In the genomic region with DNA sequence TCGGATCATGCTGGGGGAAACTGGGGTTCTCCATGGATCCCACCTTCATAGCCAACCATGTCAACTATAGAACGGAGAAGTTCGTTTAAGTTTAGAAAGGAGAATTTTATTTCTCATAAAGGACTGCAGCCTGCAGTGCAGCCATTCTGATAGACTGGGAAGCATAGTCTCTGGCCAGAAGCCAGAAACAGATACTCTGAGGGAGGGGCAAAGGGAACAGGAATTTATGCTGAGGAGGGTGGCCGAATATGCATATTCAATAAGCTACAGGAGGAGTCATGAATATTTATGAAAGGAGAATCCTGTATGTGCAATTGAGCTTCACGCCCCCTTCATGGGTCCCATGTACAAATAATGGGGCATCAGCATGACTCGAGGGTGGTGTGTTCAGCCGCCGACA, we compare ENCODE assay signal across 21 cellular contexts.
A peak's percentile ranks its signal among the peaks of the same experiment; 100 is the strongest.
DNase-seq lines count a peak whose midpoint lies in the region; ATAC-seq, FAIRE-seq and TF ChIP-seq lines count a peak whose summit lies in the region.
"Had no signal": no experiment of that assay in that cellular context is flagged by ENCODE, and none has a peak within 500 bp of the region (broad histone marks: within the 10 kb centered on the region; RNA-seq: fewer than 3 reads in every experiment).

No MANE protein-coding gene starts in this region.

- H3K27me3 Mint-ChIP-seq in GM23338 (ENCODE audit: insufficient read depth, low read depth, poor library complexity) = peaks cover 5% of the 10 kb centered on the region
- H3K27me3 Mint-ChIP-seq in activated T-helper 1 cell treated with anti-CD3 and anti-CD28 coated beads, Interleukin-12 subunit alpha, Interleukin-12 subunit beta, Interleukin-2, Interleukin-4 antibody, amounts not matched to agents 30 ng/mL and 10 ng/mL and 1 ng/mL, durations not matched to agents 14 hours and 24 hours and 36 hours (ENCODE audit: insufficient read depth) = peaks cover 7% of the 10 kb centered on the region

- no peaks in the 10 kb centered on the region for H3K9me3 ChIP-seq in K562 (replicated peaks; ENCODE audit: control insufficient read depth, insufficient read depth, low read depth, low read length)
- no peaks in the 10 kb centered on the region for H3K9me3 ChIP-seq in neuronal stem cell (replicated peaks in 1 of 2; ENCODE audit: control insufficient read depth in 2 of 2, insufficient read depth in 1 of 2, low read depth in 1 of 2, low read length in 2 of 2)
- H3K9me3 ChIP-seq: BLaER1 had no signal

- no peak overlapping the region for H3K4ac ChIP-seq in neuronal stem cell (ENCODE audit: low read length)

- no peak overlapping the region for H2BK15ac ChIP-seq in neuronal stem cell (ENCODE audit: low read length)

- H2AFZ ChIP-seq in GM23338 (peak overlapping the region; percentile 28; the same call in 1 of the 2 replicates), K562 (ENCODE audit: low read depth, low read length) (peak overlapping the region; percentile 80; the same call in 1 of the 2 replicates), neuronal stem cell (ENCODE audit: low read length) (no peak overlapping the region)
- H2AFZ ChIP-seq: GM23248 had no signal

- H3K27ac ChIP-seq in GM23338 (ENCODE audit: low read depth) (no peak overlapping the region), K562 (ENCODE audit: extremely low read depth, low read depth, low read length) (no peak overlapping the region), neuronal stem cell (replicated peaks; ENCODE audit: low read length) (no peak overlapping the region)
- H3K27ac ChIP-seq: BLaER1, C4-2B, GM23248 had no signal

- intact Hi-C loops in K562 (cut with micrococcal nuclease) = loop anchor here (10.0 kb wide), 1 partner anchor 287 kb away; no protein-coding TSS in a partner anchor
- intact Hi-C loops in activated T-helper 1 cell treated with anti-CD3 and anti-CD28 coated beads, Interleukin-12 subunit alpha, Interleukin-12 subunit beta, Interleukin-2, Interleukin-4 antibody, amounts not matched to agents 30 ng/mL and 10 ng/mL and 1 ng/mL, durations not matched to agents 14 hours and 24 hours and 36 hours (cut with micrococcal nuclease) = no loop called here

- no peak for TF ChIP-seq RAD21 in K562 (CRISPR knock-in tag; conservative IDR thresholded peaks at IDR 0.05 in 1 of 2, IDR thresholded peaks at IDR 0.05 in 1 of 2)

- H2AK5ac ChIP-seq in neuronal stem cell (ENCODE audit: low read depth, low read length) = no peak overlapping the region

- H3F3A ChIP-seq in GM23338 (replicated peaks; ENCODE audit: low read depth) = no peaks in the 10 kb centered on the region

- no peak overlapping the region for H3K23ac ChIP-seq in neuronal stem cell (ENCODE audit: low read depth, low read length, poor library complexity)

- H3K9ac ChIP-seq in K562 (ENCODE audit: insufficient read depth in 1 of 2, low read depth in 2 of 2, low read length in 2 of 2) (no peak overlapping the region), neuronal stem cell (ENCODE audit: low read depth, low read length, poor library complexity) (no peak overlapping the region)
- H3K9ac ChIP-seq: BLaER1, GM23248 had no signal

- H3K18ac ChIP-seq in neuronal stem cell (ENCODE audit: low read length) = no peak overlapping the region

- no peak overlapping the region for H3K27ac Mint-ChIP-seq in GM23338
- no peak overlapping the region for H3K27ac Mint-ChIP-seq in activated T-helper 1 cell treated with anti-CD3 and anti-CD28 coated beads, Interleukin-12 subunit alpha, Interleukin-12 subunit beta, Interleukin-2, Interleukin-4 antibody, amounts not matched to agents 30 ng/mL and 10 ng/mL and 1 ng/mL, durations not matched to agents 14 hours and 24 hours and 36 hours
- H3K27ac Mint-ChIP-seq: B cell; CD4-positive, CD25-positive, alpha-beta regulatory T cell; CD8-positive, alpha-beta T cell had no signal

- no peak overlapping the region for H4K8ac ChIP-seq in neuronal stem cell (ENCODE audit: low read depth, low read length)

- no peak overlapping the region for H3K14ac ChIP-seq in neuronal stem cell (ENCODE audit: low read length)

- H3K36me3 Mint-ChIP-seq in GM23338 (ENCODE audit: low read depth) = no peaks in the 10 kb centered on the region
- H3K36me3 Mint-ChIP-seq in activated T-helper 1 cell treated with anti-CD3 and anti-CD28 coated beads, Interleukin-12 subunit alpha, Interleukin-12 subunit beta, Interleukin-2, Interleukin-4 antibody, amounts not matched to agents 30 ng/mL and 10 ng/mL and 1 ng/mL, durations not matched to agents 14 hours and 24 hours and 36 hours (ENCODE audit: low read depth) = no peaks in the 10 kb centered on the region
- H3K36me3 Mint-ChIP-seq: CD4-positive, CD25-positive, alpha-beta regulatory T cell; CD8-positive, alpha-beta T cell had no signal

- TF ChIP-seq CTCF in GM23338 (conservative IDR thresholded peaks at IDR 0.05; ENCODE audit: low read depth in 2 of 2) = no peak
- TF ChIP-seq CTCF in K562 (IDR thresholded peaks at IDR 0.05 in 2 of 3, conservative IDR thresholded peaks at IDR 0.05 in 1 of 3; ENCODE audit: insufficient read depth in 2 of 3, low read depth in 1 of 3, low read length in 3 of 3) = no peak

- POLR2A ChIA-PET in K562 (lab: Yijun Ruan, JAX) = no interaction called here

- no peak for FAIRE-seq in K562 (lab: Jason Lieb, UNC)
- FAIRE-seq: G401.6, GM12892 had no signal

- no peak for TF ChIP-seq POLR2A in K562 (conservative IDR thresholded peaks at IDR 0.05)

- peaks cover 7% of the 10 kb centered on the region; the same call in 2 of the 3 replicates for H3K4me1 Mint-ChIP-seq in GM23338
- H3K4me1 Mint-ChIP-seq in activated T-helper 1 cell treated with anti-CD3 and anti-CD28 coated beads, Interleukin-12 subunit alpha, Interleukin-12 subunit beta, Interleukin-2, Interleukin-4 antibody, amounts not matched to agents 30 ng/mL and 10 ng/mL and 1 ng/mL, durations not matched to agents 14 hours and 24 hours and 36 hours (ENCODE audit: low read depth) = no peaks in the 10 kb centered on the region
- H3K4me1 Mint-ChIP-seq: CD4-positive, CD25-positive, alpha-beta regulatory T cell had no signal

- no peaks in the 10 kb centered on the region for H3K9me1 ChIP-seq in K562 (ENCODE audit: control insufficient read depth, insufficient read depth, low read length)

- no peak overlapping the region for H2BK120ac ChIP-seq in neuronal stem cell (ENCODE audit: low read depth, low read length)

- no TSS peak for BruUV-seq in K562 (replicated peaks; lab: Mats Ljungman, UMichigan)

- peaks cover 9% of the 10 kb centered on the region; the same call in 1 of the 2 replicates for H3K4me1 ChIP-seq in GM23338 (ENCODE audit: insufficient read depth)
- peaks cover 0 to 11% of the 10 kb centered on the region in 2 experiments; a peak in 4 of 5 replicates for H3K4me1 ChIP-seq in K562 (replicated peaks in 1 of 2; ENCODE audit: control insufficient read depth in 2 of 2, insufficient read depth in 2 of 2, low read length in 2 of 2)
- no peaks in the 10 kb centered on the region for H3K4me1 ChIP-seq in neuronal stem cell (ENCODE audit: control insufficient read depth in 2 of 2, insufficient read depth in 1 of 2, low read depth in 1 of 2, low read length in 2 of 2)
- H3K4me1 ChIP-seq: BLaER1 had no signal

- no peak overlapping the region for H3K4me3 ChIP-seq in GM23338
- H3K4me3 ChIP-seq in K562 = no peak overlapping the region
- H3K4me3 ChIP-seq in neuronal stem cell (ENCODE audit: low read length in 2 of 2) = no peak overlapping the region
- H3K4me3 ChIP-seq: BLaER1, GM23248 had no signal

- H4K91ac ChIP-seq in neuronal stem cell (ENCODE audit: low read depth, low read length, poor library complexity) = peak overlapping the region; percentile 64

- no peak overlapping the region for H3K4me2 ChIP-seq in GM23338
- no peak overlapping the region; the same call in 1 of the 2 replicates for H3K4me2 ChIP-seq in K562 (ENCODE audit: insufficient read depth, low read length)
- no peak overlapping the region for H3K4me2 ChIP-seq in neuronal stem cell (ENCODE audit: insufficient read depth, low read length, poor library complexity, severe bottlenecking)
- H3K4me2 ChIP-seq: BLaER1 had no signal

- TF ChIP-seq EP300 in K562 (IDR thresholded peaks at IDR 0.05; ENCODE audit: low read length) = no peak

- no peaks in the 10 kb centered on the region for H3K36me3 ChIP-seq in GM23338 (ENCODE audit: insufficient read depth)
- no peaks in the 10 kb centered on the region for H3K36me3 ChIP-seq in K562 (ENCODE audit: control insufficient read depth, insufficient read depth, low read length)
- H3K36me3 ChIP-seq in neuronal stem cell (replicated peaks in 1 of 2; ENCODE audit: control insufficient read depth in 2 of 2, insufficient read depth in 2 of 2, low read length in 2 of 2) = no peaks in the 10 kb centered on the region
- H3K36me3 ChIP-seq: BLaER1 had no signal

- no peak overlapping the region for H3K4me3 Mint-ChIP-seq in GM23338
- no peak overlapping the region for H3K4me3 Mint-ChIP-seq in activated T-helper 1 cell treated with anti-CD3 and anti-CD28 coated beads, Interleukin-12 subunit alpha, Interleukin-12 subunit beta, Interleukin-2, Interleukin-4 antibody, amounts not matched to agents 30 ng/mL and 10 ng/mL and 1 ng/mL, durations not matched to agents 14 hours and 24 hours and 36 hours
- H3K4me3 Mint-ChIP-seq: B cell; CD4-positive, CD25-positive, alpha-beta regulatory T cell; CD8-positive, alpha-beta T cell; H9 had no signal

- no peaks in the 10 kb centered on the region for H3K9me3 Mint-ChIP-seq in GM23338
- H3K9me3 Mint-ChIP-seq in activated T-helper 1 cell treated with anti-CD3 and anti-CD28 coated beads, Interleukin-12 subunit alpha, Interleukin-12 subunit beta, Interleukin-2, Interleukin-4 antibody, amounts not matched to agents 30 ng/mL and 10 ng/mL and 1 ng/mL, durations not matched to agents 14 hours and 24 hours and 36 hours = no peaks in the 10 kb centered on the region
- H3K9me3 Mint-ChIP-seq: CD8-positive, alpha-beta T cell; H9 had no signal

- H3K9me2 ChIP-seq in GM23338 (ENCODE audit: insufficient read depth) = peaks cover 5% of the 10 kb centered on the region; the same call in 1 of the 2 replicates

- no peak overlapping the region for H2BK12ac ChIP-seq in neuronal stem cell (ENCODE audit: low read length)

- ATAC-seq in GM23338 (no peak), K562 (peak; percentile 78), GM21619 (IDR thresholded peaks at IDR 0.05; ENCODE audit: unreplicated experiment) (no peak)
- ATAC-seq: CD8-positive, alpha-beta T cell; HCT116 had no signal

- in situ Hi-C loops in K562 (cut with MboI) = no loop called here

- no peaks in the 10 kb centered on the region for H3K79me1 ChIP-seq in neuronal stem cell (ENCODE audit: low read depth, low read length)

- 15% methylated on average over 8 of the region's 8 CpGs for WGBS in K562 (ENCODE audit: insufficient coverage, low coverage, missing lambda C conversion rate)
- no CpG with 5 or more reads among the region's 8 CpGs for WGBS in neuronal stem cell (ENCODE audit: extremely low coverage in 2 of 2, insufficient read length in 2 of 2, insufficient replicate concordance in 1 of 2), 2 donors

- H2BK5ac ChIP-seq in neuronal stem cell (ENCODE audit: low read length) = no peak overlapping the region

- DNase-seq in GM23338 (ENCODE audit: low spot score) (no peak), NCI-H526 treated with DMSO at 0.1 percent for 48 hours (lab: John Stamatoyannopoulos, UW) (peak; percentile 55), K562 (ENCODE audit: extremely low read depth in 1 of 4, low spot score in 3 of 4) (peak in 1 of 4 experiments; percentile 44), neuronal stem cell (ENCODE audit: low spot score) (no peak), Kasumi-1 (lab: John Stamatoyannopoulos, UW) (no peak), iPS-NIHi11 (ENCODE audit: low spot score) (no peak)
- no peak for DNase-seq in activated T-helper 1 cell treated with anti-CD3 and anti-CD28 coated beads, Interleukin-12 subunit alpha, Interleukin-12 subunit beta, Interleukin-2, Interleukin-4 antibody, amounts not matched to agents 30 ng/mL and 10 ng/mL and 1 ng/mL, durations not matched to agents 14 hours and 24 hours and 36 hours (ENCODE audit: low spot score)
- DNase-seq: Caco-2; CD4-positive, CD25-positive, alpha-beta regulatory T cell; CD8-positive, alpha-beta T cell; DMS153; DND-41; GM23248; H9 had no signal

- CTCF ChIA-PET in K562 (lab: Yijun Ruan, JAX; ENCODE audit: low intra/inter-chr PET ratio) = no interaction called here

- H4K20me1 ChIP-seq in GM23338 (replicated peaks; ENCODE audit: insufficient read depth) = no peaks in the 10 kb centered on the region
- H4K20me1 ChIP-seq in K562 (replicated peaks; ENCODE audit: control insufficient read depth, insufficient read depth, low read length) = no peaks in the 10 kb centered on the region
- H4K20me1 ChIP-seq: BLaER1 had no signal

- no peaks in the 10 kb centered on the region for H3K79me2 ChIP-seq in GM23338 (replicated peaks; ENCODE audit: insufficient read depth)
- no peaks in the 10 kb centered on the region for H3K79me2 ChIP-seq in K562 (ENCODE audit: control insufficient read depth, insufficient read depth, low read length)

- H3K27me3 ChIP-seq in GM23338 (ENCODE audit: insufficient read depth) (no peaks in the 10 kb centered on the region), K562 (ENCODE audit: control insufficient read depth in 2 of 2, insufficient read depth in 2 of 2, low read length in 2 of 2) (no peaks in the 10 kb centered on the region), neuronal stem cell (ENCODE audit: control insufficient read depth in 3 of 3, insufficient read depth in 3 of 3, low read depth in 1 of 3, low read length in 3 of 3) (no peaks in the 10 kb centered on the region)
- H3K27me3 ChIP-seq: BLaER1 had no signal
